ENCODE assay signal across 24 cellular contexts in genomic region chr7:27897441-27897847, GRCh38.
DNase-seq lines count a peak whose midpoint lies in the region; ATAC-seq, FAIRE-seq and TF ChIP-seq lines count a peak whose summit lies in the region.
"Had no signal": no experiment of that assay in that cellular context is flagged by ENCODE, and none has a peak within 500 bp of the region (broad histone marks: within the 10 kb centered on the region; RNA-seq: fewer than 3 reads in every experiment).

No MANE protein-coding gene starts in this region.

- 27 to 40% methylated on average over 10 of the region's 10 CpGs for WGBS in pancreas, 2 donors

- ATAC-seq in pancreas (peak; percentile 85 to 95 (median 88)), GM21737 (IDR thresholded peaks at IDR 0.05; ENCODE audit: unreplicated experiment) (no peak), SK-N-SH treated with all-trans-retinoic acid at 6 μM for 48 hours (no peak), HG02981 (IDR thresholded peaks at IDR 0.05; ENCODE audit: unreplicated experiment) (no peak)
- ATAC-seq: activated CD4-positive, alpha-beta T cell treated with anti-CD3 and anti-CD28 coated beads for 36 hours; activated T-helper 17 cell treated with anti-CD3 and anti-CD28 coated beads, Interleukin-2, amount 50 U/mL, for 72 hours had no signal

- DNase-seq in HTR-8/SVneo (ENCODE audit: insufficient read length, low spot score) (no peak), amniotic epithelial cell (ENCODE audit: low read depth) (peak; percentile 28), pancreas (peak in 4 of 6 donors; percentile 33 to 39 (median 36)), NCI-H1092 treated with DMSO at 0.1 percent for 48 hours (lab: John Stamatoyannopoulos, UW) (no peak)
- DNase-seq: activated CD4-positive, alpha-beta T cell treated with anti-CD3 and anti-CD28 coated beads for 36 hours; activated naive CD8-positive, alpha-beta T cell treated with anti-CD3 and anti-CD28 coated beads, Interleukin-2, amount 10 ng/mL, durations not matched to agents 7 days and 5 days; brain microvascular endothelial cell; CD4-positive, alpha-beta T cell; DMS79 treated with DMSO at 0.1 percent for 48 hours; head of caudate nucleus; NCI-H1436; NCI-H2171 treated with DMSO at 0.1 percent for 48 hours; NCI-H526; posterior cingulate gyrus; stimulated activated CD4-positive, alpha-beta T cell treated with anti-CD3 and anti-CD28 coated beads, Interleukin-4, amount 100 ng/mL, for 1 hour had no signal

- H3K4me1 ChIP-seq in pancreas, result peaks cover 4 to 47% (median 6%) of the 10 kb centered on the region in 3 donors
- H3K4me1 ChIP-seq: HAP-1 had no signal

- intact Hi-C loops in pancreas (cut with DNase I), result no loop called here

- FAIRE-seq in HTR-8/SVneo (lab: Jason Lieb, UNC), result peak; percentile 26
- peak; percentile 84 for FAIRE-seq in islet of Langerhans (lab: Jason Lieb, UNC)
- FAIRE-seq in pancreas (lab: Jason Lieb, UNC), result no peak
- FAIRE-seq: GM19239, TTC549 had no signal

- TF ChIP-seq CTCF in pancreas (IDR thresholded peaks at IDR 0.05), result no peak

- H3K36me3 ChIP-seq in pancreas, result no peaks in the 10 kb centered on the region
- H3K36me3 ChIP-seq: brain microvascular endothelial cell, HAP-1 had no signal

- H3K4me3 ChIP-seq in pancreas, result no peak overlapping the region
- H3K4me3 ChIP-seq: HAP-1, skin epidermis had no signal

- no peaks in the 10 kb centered on the region for H3K27me3 ChIP-seq in pancreas
- H3K27me3 ChIP-seq: brain microvascular endothelial cell had no signal

- peak overlapping the region in 2 of 4 donors; percentile 39 to 62 for H3K27ac ChIP-seq in pancreas
- H3K27ac ChIP-seq: brain microvascular endothelial cell, skin epidermis had no signal

- H3K9me3 ChIP-seq in pancreas, result no peaks in the 10 kb centered on the region
- H3K9me3 ChIP-seq: HAP-1 had no signal

TF ChIP-seq in SK-N-SH treated with all-trans-retinoic acid at 6 μM for 48 hours, 23 proteins besides CTCF, POLR2A, EP300 and RAD21:
- no peak for TF ChIP-seq TCF4 (CRISPR knock-in tag; IDR thresholded peaks at IDR 0.05; ENCODE audit: borderline replicate concordance)
- TF ChIP-seq RARB (CRISPR knock-in tag; IDR thresholded peaks at IDR 0.05), result no peak
- no peak for TF ChIP-seq CSRNP3 (CRISPR knock-in tag; IDR thresholded peaks at IDR 0.05)
- no peak for TF ChIP-seq GLIS3 (CRISPR knock-in tag; IDR thresholded peaks at IDR 0.05)
- TF ChIP-seq ISL1 (CRISPR knock-in tag; IDR thresholded peaks at IDR 0.05), result no peak
- TF ChIP-seq BACH2 (CRISPR knock-in tag; IDR thresholded peaks at IDR 0.05; ENCODE audit: borderline replicate concordance), result no peak
- no peak for TF ChIP-seq POU6F1 (CRISPR knock-in tag; IDR thresholded peaks at IDR 0.05; ENCODE audit: borderline replicate concordance, low read depth)
- TF ChIP-seq TOX (CRISPR knock-in tag; IDR thresholded peaks at IDR 0.05; ENCODE audit: borderline replicate concordance), result no peak
TF ChIP-seq in SK-N-SH treated with all-trans-retinoic acid at 6 μM for 48 hours: peak in this region for 0.

Comparison
In these comparisons a context has a peak if more than half of its experiments do, and no peak if none do; other contexts are left out.
1. DNase-seq: peak in amniotic epithelial cell (single experiment) and pancreas (4 of 6); none in HTR-8/SVneo (single experiment) and NCI-H1092 treated with DMSO at 0.1 percent for 48 hours (single experiment).
2. ATAC-seq: peak in pancreas (4 of 4); none in GM21737 (single experiment), SK-N-SH treated with all-trans-retinoic acid at 6 μM for 48 hours (single experiment) and HG02981 (single experiment).